Comparison of ENCODE assay signal across 17 cellular contexts in genomic region chr2:119940856-119941255, GRCh38.
DNase-seq lines count a peak whose midpoint lies in the region; ATAC-seq and TF ChIP-seq lines count a peak whose summit lies in the region.
"Had no signal": no experiment of that assay in that cellular context is flagged by ENCODE, and none has a peak within 500 bp of the region (broad histone marks: within the 10 kb centered on the region; RNA-seq: fewer than 3 reads in every experiment).

No MANE protein-coding gene starts in this region.

- H3K36me3 Mint-ChIP-seq in CD8-positive, alpha-beta memory T cell = peaks cover 33 to 84% (median 34%) of the 10 kb centered on the region in 3 donors
- peaks cover 59% of the 10 kb centered on the region for H3K36me3 Mint-ChIP-seq in central memory CD8-positive, alpha-beta T cell (ENCODE audit: insufficient read depth)
- H3K36me3 Mint-ChIP-seq in natural killer cell treated with Interleukin-12 subunit alpha and Interleukin-12 subunit beta and Interleukin-15 and Interleukin-18, amount 100 ng/mL, for 72 hours = peaks cover 23% of the 10 kb centered on the region
- peaks cover 58% of the 10 kb centered on the region for H3K36me3 Mint-ChIP-seq in T-cell

- no peak overlapping the region for H3K4me3 ChIP-seq in CD8-positive, alpha-beta memory T cell (ENCODE audit: low read length)
- H3K4me3 ChIP-seq in fibroblast of the aortic adventitia (ENCODE audit: low read depth, low read length) = no peak overlapping the region
- H3K4me3 ChIP-seq: GM23338 had no signal

- H3K27ac Mint-ChIP-seq in CD8-positive, alpha-beta memory T cell = peak overlapping the region in 7 of 8 donors; percentile 5 to 83 (median 59)
- H3K27ac Mint-ChIP-seq in central memory CD8-positive, alpha-beta T cell (ENCODE audit: low read depth) = peak overlapping the region; percentile 76
- H3K27ac Mint-ChIP-seq in natural killer cell treated with Interleukin-12 subunit alpha and Interleukin-12 subunit beta and Interleukin-15 and Interleukin-18, amount 100 ng/mL, for 72 hours = peak overlapping the region; percentile 75 to 94
- no peak overlapping the region for H3K27ac Mint-ChIP-seq in T-cell
- H3K27ac Mint-ChIP-seq: B cell, GM23338 had no signal

- H3K4me3 Mint-ChIP-seq in CD8-positive, alpha-beta memory T cell = peak overlapping the region in 3 of 7 donors; percentile 5 to 27 (median 26)
- peak overlapping the region; percentile 28 for H3K4me3 Mint-ChIP-seq in central memory CD8-positive, alpha-beta T cell
- H3K4me3 Mint-ChIP-seq in natural killer cell treated with Interleukin-12 subunit alpha and Interleukin-12 subunit beta and Interleukin-15 and Interleukin-18, amount 100 ng/mL, for 72 hours = peak overlapping the region; percentile 4
- H3K4me3 Mint-ChIP-seq in T-cell = no peak overlapping the region
- H3K4me3 Mint-ChIP-seq: B cell, GM23338 had no signal

- ATAC-seq in central memory CD8-positive, alpha-beta T cell (replicated peaks; ENCODE audit: extremely low read depth, poor library complexity, severe bottlenecking) = no peak
- no peak for ATAC-seq in natural killer cell treated with Interleukin-12 subunit alpha and Interleukin-12 subunit beta and Interleukin-15 and Interleukin-18, amount 100 ng/mL, for 72 hours
- no peak for ATAC-seq in GM19455 (IDR thresholded peaks at IDR 0.05; ENCODE audit: unreplicated experiment)
- no peak for ATAC-seq in T-cell (replicated peaks in 1 of 4)
- ATAC-seq: GM23338 had no signal

- CTCF ChIA-PET in CD8-positive, alpha-beta memory T cell (lab: Charles Lee) = interaction anchor here (1.3 to 1.8 kb wide), 4 partner anchors 10 to 234 kb away, joined by 3 to 5 read pairs (median 4); no protein-coding TSS in a partner anchor
- CTCF ChIA-PET in T-cell (lab: Charles Lee) = interaction anchor here in 1 of 2 donors (1.3 kb wide), 1 partner anchor 9 kb away, joined by 4 read pairs; no protein-coding TSS in a partner anchor

- no peaks in the 10 kb centered on the region for H3K9me3 ChIP-seq in CD8-positive, alpha-beta memory T cell (ENCODE audit: low read length)
- H3K9me3 ChIP-seq: Caco-2 had no signal

- H3K36me3 ChIP-seq in CD8-positive, alpha-beta memory T cell (ENCODE audit: insufficient read depth, low read length) = peaks cover 18% of the 10 kb centered on the region

- no peak for TF ChIP-seq CTCF in fibroblast of the aortic adventitia (IDR thresholded peaks at IDR 0.05; ENCODE audit: insufficient read depth, low read length)

- H3K4me1 Mint-ChIP-seq in CD8-positive, alpha-beta memory T cell = peaks cover 80 to 92% (median 92%) of the 10 kb centered on the region in 3 donors
- H3K4me1 Mint-ChIP-seq in central memory CD8-positive, alpha-beta T cell = peaks cover 55% of the 10 kb centered on the region
- H3K4me1 Mint-ChIP-seq in natural killer cell treated with Interleukin-12 subunit alpha and Interleukin-12 subunit beta and Interleukin-15 and Interleukin-18, amount 100 ng/mL, for 72 hours (ENCODE audit: low read depth in 2 of 2) = peaks cover 46 to 57% of the 10 kb centered on the region in 2 donors
- H3K4me1 Mint-ChIP-seq in T-cell = peaks cover 49 to 70% (median 58%) of the 10 kb centered on the region in 3 donors
- H3K4me1 Mint-ChIP-seq: GM23338 had no signal

- H3K27me3 Mint-ChIP-seq in CD8-positive, alpha-beta memory T cell = no peaks in the 10 kb centered on the region
- no peaks in the 10 kb centered on the region for H3K27me3 Mint-ChIP-seq in central memory CD8-positive, alpha-beta T cell
- no peaks in the 10 kb centered on the region for H3K27me3 Mint-ChIP-seq in natural killer cell treated with Interleukin-12 subunit alpha and Interleukin-12 subunit beta and Interleukin-15 and Interleukin-18, amount 100 ng/mL, for 72 hours
- no peaks in the 10 kb centered on the region for H3K27me3 Mint-ChIP-seq in T-cell
- H3K27me3 Mint-ChIP-seq: B cell; CD4-positive, alpha-beta memory T cell had no signal

- DNase-seq in CD8-positive, alpha-beta memory T cell = no peak
- no peak for DNase-seq in central memory CD8-positive, alpha-beta T cell (ENCODE audit: low spot score in 2 of 2)
- DNase-seq in fibroblast of the aortic adventitia (ENCODE audit: low read depth) = peak; percentile 57
- DNase-seq in natural killer cell treated with Interleukin-12 subunit alpha and Interleukin-12 subunit beta and Interleukin-15 and Interleukin-18, amount 100 ng/mL, for 72 hours (ENCODE audit: low spot score) = no peak
- DNase-seq in T-helper 2 cell = no peak
- DNase-seq in caudate nucleus (lab: John Stamatoyannopoulos, UW) = no peak
- no peak for DNase-seq in T-cell
- DNase-seq: ACHN; C1 segment of cervical spinal cord; Caco-2; CD4-positive, alpha-beta memory T cell; DMS53; GF-D8; H7 had no signal

- H3K9me3 Mint-ChIP-seq in CD8-positive, alpha-beta memory T cell = peaks cover 0 to 2% (median 0%) of the 10 kb centered on the region in 5 donors
- H3K9me3 Mint-ChIP-seq in central memory CD8-positive, alpha-beta T cell = no peaks in the 10 kb centered on the region
- H3K9me3 Mint-ChIP-seq in natural killer cell treated with Interleukin-12 subunit alpha and Interleukin-12 subunit beta and Interleukin-15 and Interleukin-18, amount 100 ng/mL, for 72 hours = no peaks in the 10 kb centered on the region
- H3K9me3 Mint-ChIP-seq in T-cell = no peaks in the 10 kb centered on the region
- H3K9me3 Mint-ChIP-seq: GM23338 had no signal

- no peak overlapping the region for H3K27ac ChIP-seq in CD8-positive, alpha-beta memory T cell (ENCODE audit: low read depth, low read length)
- H3K27ac ChIP-seq in caudate nucleus (ENCODE audit: low read depth, low read length) = no peak overlapping the region

- no peaks in the 10 kb centered on the region for H3K27me3 ChIP-seq in CD8-positive, alpha-beta memory T cell (ENCODE audit: insufficient read depth, low read length, poor library complexity, severe bottlenecking)

- POLR2A ChIA-PET in CD8-positive, alpha-beta memory T cell (lab: Charles Lee) = no interaction called here
- POLR2A ChIA-PET in T-cell (lab: Charles Lee) = interaction anchor here in 1 of 2 donors (1.4 kb wide), 1 partner anchor 11 kb away, joined by 4 read pairs; no protein-coding TSS in a partner anchor

- peaks cover 33% of the 10 kb centered on the region for H3K4me1 ChIP-seq in CD8-positive, alpha-beta memory T cell (ENCODE audit: insufficient read depth, low read length)
- H3K4me1 ChIP-seq: Caco-2 had no signal

Comparison
In these comparisons a context has a peak if more than half of its experiments do, and no peak if none do; other contexts are left out.
1. H3K27ac Mint-ChIP-seq: peak in CD8-positive, alpha-beta memory T cell (7 of 8), central memory CD8-positive, alpha-beta T cell (single experiment) and natural killer cell treated with Interleukin-12 subunit alpha and Interleukin-12 subunit beta and Interleukin-15 and Interleukin-18, amount 100 ng/mL, for 72 hours (2 of 2); none in T-cell (0 of 2).
2. H3K4me3 Mint-ChIP-seq: peak in central memory CD8-positive, alpha-beta T cell (single experiment) and natural killer cell treated with Interleukin-12 subunit alpha and Interleukin-12 subunit beta and Interleukin-15 and Interleukin-18, amount 100 ng/mL, for 72 hours (single experiment); none in T-cell (0 of 3).